Comparison of ENCODE assay signal across 21 cellular contexts in the genomic region with DNA sequence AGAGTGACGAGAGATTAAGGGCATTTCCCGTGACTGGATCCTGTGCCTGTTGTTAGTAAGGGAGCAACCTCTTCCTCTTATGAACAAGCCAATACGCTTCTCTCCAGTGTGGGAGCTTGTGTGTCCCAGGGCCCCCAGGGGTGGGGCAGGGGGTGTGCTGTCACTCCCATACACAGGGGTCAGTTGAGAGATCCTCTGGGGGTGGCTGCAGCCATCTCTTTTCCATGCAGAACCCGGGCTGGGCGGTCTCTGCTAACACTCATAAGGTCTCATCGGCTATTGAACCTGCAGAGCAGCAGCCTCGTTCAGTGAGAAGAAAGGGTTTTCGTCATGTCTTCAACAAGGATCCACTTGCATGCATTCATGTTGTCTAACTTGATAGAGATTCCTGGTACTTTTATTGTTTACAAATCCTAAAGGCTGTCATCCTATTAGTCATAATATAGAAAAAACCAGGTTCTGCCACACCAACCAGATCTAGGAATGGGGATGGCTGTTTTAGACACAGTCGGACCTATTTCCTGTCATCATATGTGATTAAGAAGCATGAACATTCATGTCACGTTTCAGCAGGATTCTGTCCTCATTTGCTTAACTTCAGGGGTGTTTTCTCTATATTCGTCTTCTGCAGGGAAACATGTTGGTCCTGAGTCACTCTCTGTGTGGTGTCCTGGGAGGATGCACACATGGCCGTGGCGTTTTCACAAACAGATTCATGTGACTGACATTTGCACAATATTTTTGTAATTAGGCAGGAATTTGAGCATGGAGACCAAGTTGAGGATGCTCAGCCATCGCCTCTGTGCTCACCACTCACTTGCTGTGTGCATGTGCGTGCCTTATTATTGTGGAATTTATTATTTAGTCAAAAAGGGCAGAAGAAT. TPM values are rescaled to one million over a fixed set of nuclear protein-coding genes. Genes with fewer than 3 reads are reported as not detected.
DNase-seq lines count a peak whose midpoint lies in the region; ATAC-seq and TF ChIP-seq lines count a peak whose summit lies in the region.
"Had no signal": no experiment of that assay in that cellular context is flagged by ENCODE, and none has a peak within 500 bp of the region (broad histone marks: within the 10 kb centered on the region; RNA-seq: fewer than 3 reads in every experiment).

No MANE protein-coding gene starts in this region.

- H3K14ac ChIP-seq in neuronal stem cell (ENCODE audit: low read length): no peak overlapping the region

- H3K4me1 ChIP-seq in neuronal stem cell (ENCODE audit: control insufficient read depth in 2 of 2, insufficient read depth in 1 of 2, low read depth in 1 of 2, low read length in 2 of 2): peaks cover 0 to 3% of the 10 kb centered on the region in 2 donors

- H4K91ac ChIP-seq in neuronal stem cell (ENCODE audit: low read depth, low read length, poor library complexity): no peak overlapping the region

- H3K9me3 ChIP-seq in neuronal stem cell (replicated peaks in 1 of 2; ENCODE audit: control insufficient read depth in 2 of 2, insufficient read depth in 1 of 2, low read depth in 1 of 2, low read length in 2 of 2): peaks cover 0 to 3% of the 10 kb centered on the region in 2 donors
- H3K9me3 ChIP-seq: ovary, tibial nerve had no signal

- H3K36me3 ChIP-seq in neuronal stem cell (replicated peaks in 1 of 2; ENCODE audit: control insufficient read depth in 2 of 2, insufficient read depth in 2 of 2, low read length in 2 of 2): no peaks in the 10 kb centered on the region
- H3K36me3 ChIP-seq: ovary, tibial nerve had no signal

- H2BK12ac ChIP-seq in neuronal stem cell (ENCODE audit: low read length): no peak overlapping the region

- H3K4me2 ChIP-seq in neuronal stem cell (ENCODE audit: insufficient read depth, low read length, poor library complexity, severe bottlenecking): no peak overlapping the region

- H3K27me3 ChIP-seq in neuronal stem cell (ENCODE audit: control insufficient read depth in 3 of 3, insufficient read depth in 3 of 3, low read depth in 1 of 3, low read length in 3 of 3): peaks cover 0 to 19% (median 0%) of the 10 kb centered on the region in 3 experiments
- H3K27me3 ChIP-seq: ovary, tibial nerve had no signal

- H2BK5ac ChIP-seq in neuronal stem cell (ENCODE audit: low read length): no peak overlapping the region

- H3K79me1 ChIP-seq in neuronal stem cell (ENCODE audit: low read depth, low read length): no peaks in the 10 kb centered on the region

- H3K4ac ChIP-seq in neuronal stem cell (ENCODE audit: low read length): no peak overlapping the region

- no peak overlapping the region for H3K4me3 ChIP-seq in epithelial cell of esophagus (ENCODE audit: low read length)
- no peak overlapping the region for H3K4me3 ChIP-seq in neuronal stem cell (ENCODE audit: low read length in 2 of 2)
- H3K4me3 ChIP-seq: ovary, tibial nerve had no signal

- WGBS in neuronal stem cell (ENCODE audit: extremely low coverage in 2 of 2, insufficient read length in 2 of 2, insufficient replicate concordance in 1 of 2), 2 donors: no CpG with 5 or more reads among the region's 15 CpGs

- ATAC-seq in GM18517 (IDR thresholded peaks at IDR 0.05; ENCODE audit: unreplicated experiment) (no peak), HG02973 (IDR thresholded peaks at IDR 0.05; ENCODE audit: unreplicated experiment) (no peak), HG02610 (IDR thresholded peaks at IDR 0.05; ENCODE audit: unreplicated experiment) (no peak)
- ATAC-seq: naive thymus-derived CD8-positive, alpha-beta T cell; stimulated activated naive CD8-positive, alpha-beta T cell treated with anti-CD3 and anti-CD28 coated beads, Interleukin-15, amount 100 ng/mL, for 72 hours had no signal

- H3K18ac ChIP-seq in neuronal stem cell (ENCODE audit: low read length): no peak overlapping the region

- no peak overlapping the region for H3K23ac ChIP-seq in neuronal stem cell (ENCODE audit: low read depth, low read length, poor library complexity)

- peak overlapping the region; percentile 46 for H2AK5ac ChIP-seq in neuronal stem cell (ENCODE audit: low read depth, low read length)

- no peak for TF ChIP-seq CTCF in epithelial cell of esophagus (IDR thresholded peaks at IDR 0.05; ENCODE audit: insufficient read depth, low read depth, low read length, missing control alignments)

- no peak overlapping the region for H4K8ac ChIP-seq in neuronal stem cell (ENCODE audit: low read depth, low read length)

- no peak overlapping the region for H2BK120ac ChIP-seq in neuronal stem cell (ENCODE audit: low read depth, low read length)

- H3K27ac ChIP-seq in neuronal stem cell (replicated peaks; ENCODE audit: low read length): no peak overlapping the region
- H3K27ac ChIP-seq: ovary had no signal

- no peak overlapping the region for H2AFZ ChIP-seq in neuronal stem cell (ENCODE audit: low read length)

- H3K9ac ChIP-seq in neuronal stem cell (ENCODE audit: low read depth, low read length, poor library complexity): no peak overlapping the region

- H2BK15ac ChIP-seq in neuronal stem cell (ENCODE audit: low read length): no peak overlapping the region

- DNase-seq in EL (peak; percentile 48), HT1080 (ENCODE audit: low read depth) (peak; percentile 29), epithelial cell of esophagus (ENCODE audit: low read depth) (peak; percentile 80), neuronal stem cell (ENCODE audit: low spot score) (no peak)
- DNase-seq in activated T-cell treated with anti-CD3 and anti-CD28 coated beads, Interleukin-2, amount 50 U/mL, for 48 hours: no peak
- DNase-seq: activated CD4-positive, alpha-beta T cell treated with anti-CD3 and anti-CD28 coated beads, Interleukin-2, amount 10 ng/mL, durations not matched to agents 7 days and 5 days; activated CD8-positive, alpha-beta memory T cell treated with anti-CD3 and anti-CD28 coated beads, Interleukin-2, amount 50 U/mL, for 48 hours; activated naive CD8-positive, alpha-beta T cell treated with anti-CD3 and anti-CD28 coated beads, Interleukin-2, amount 10 ng/mL, durations not matched to agents 7 days and 5 days; AML-193; naive thymus-derived CD8-positive, alpha-beta T cell; NCI-H1417; NCI-H510A treated with DMSO at 0.1 percent for 48 hours; ovary; right cardiac atrium; stimulated activated CD4-positive, alpha-beta T cell treated with anti-CD3 and anti-CD28 coated beads, Interleukin-12 subunit alpha, Interleukin-12 subunit beta, amount 100 ng/mL, for 4 hours; stimulated activated CD4-positive, alpha-beta T cell treated with anti-CD3 and anti-CD28 coated beads, Interleukin-4, amount 100 ng/mL, for 4 hours; stimulated activated naive CD8-positive, alpha-beta T cell treated with anti-CD3 and anti-CD28 coated beads, Interleukin-15, amount 100 ng/mL, for 72 hours had no signal

RNA-seq across cellular contexts. Expression of gene THBS2, which starts 13.3 kb away (rescaled TPM):
- total RNA-seq in HT1080 (2014; rRNA removed; shearing (Covaris generic)): 19.9 TPM in 2 replicates
- 12.2 and 18.3 TPM in 2 replicates for polyA plus RNA-seq in HT1080 (2015; cell fraction: cytosol; rRNA removed)
- polyA plus RNA-seq in HT1080 (2015; cell fraction: nucleus; rRNA removed): 98.3 and 108 TPM in 2 replicates
- polyA plus RNA-seq in neuronal stem cell (2013, experiment 1 of 2): 0.14 TPM
- polyA plus RNA-seq in neuronal stem cell (2013, experiment 2 of 2): 0.14 TPM
- total RNA-seq: activated CD4-positive, alpha-beta T cell treated with anti-CD3 and anti-CD28 coated beads, Interleukin-2, amount 10 ng/mL, durations not matched to agents 7 days and 5 days; activated naive CD8-positive, alpha-beta T cell treated with anti-CD3 and anti-CD28 coated beads, Interleukin-2, amount 10 ng/mL, durations not matched to agents 7 days and 5 days; naive thymus-derived CD8-positive, alpha-beta T cell had no signal

Comparison
In these comparisons a context has a peak if more than half of its experiments do, and no peak if none do; other contexts are left out.
1. DNase-seq: peak in EL (single experiment), HT1080 (single experiment) and epithelial cell of esophagus (single experiment); none in neuronal stem cell (single experiment) and activated T-cell treated with anti-CD3 and anti-CD28 coated beads, Interleukin-2, amount 50 U/mL, for 48 hours (0 of 2).